11 cellular contexts compared by ENCODE assay signal in genomic region chr2:219406861-219407230, GRCh38. TPM values are rescaled to one million over a fixed set of nuclear protein-coding genes. Genes with fewer than 3 reads are reported as not detected.
DNase-seq lines count a peak whose midpoint lies in the region; ATAC-seq and TF ChIP-seq lines count a peak whose summit lies in the region.
"Had no signal": no experiment of that assay in that cellular context is flagged by ENCODE, and none has a peak within 500 bp of the region (broad histone marks: within the 10 kb centered on the region; RNA-seq: fewer than 3 reads in every experiment).

No MANE protein-coding gene starts in this region.

- no peaks in the 10 kb centered on the region for H3K9me3 ChIP-seq in T-helper 17 cell (ENCODE audit: control insufficient read depth, low read length, poor library complexity, severe bottlenecking)
- peaks cover 0 to 3% (median 0%) of the 10 kb centered on the region in 3 donors for H3K9me3 ChIP-seq in gastroesophageal sphincter
- no peaks in the 10 kb centered on the region for H3K9me3 ChIP-seq in ovary

- TF ChIP-seq EP300 in gastroesophageal sphincter (IDR thresholded peaks at IDR 0.05) (peak; percentile 51), ovary (IDR thresholded peaks at IDR 0.05) (peak; percentile 19)

- 53 to 60% methylated on average over 3 of the region's 3 CpGs for WGBS in gastroesophageal sphincter (ENCODE audit: low coverage in 1 of 2), 2 donors
- WGBS in ovary, 3 donors = 77 to 82% (median 79%) methylated on average over 3 of the region's 3 CpGs

- no peaks in the 10 kb centered on the region for H3K36me3 ChIP-seq in BJ (ENCODE audit: control insufficient read depth, insufficient read depth, low read length)
- no peaks in the 10 kb centered on the region for H3K36me3 ChIP-seq in gastroesophageal sphincter
- H3K36me3 ChIP-seq in ovary = no peaks in the 10 kb centered on the region

- ATAC-seq in T-helper 17 cell = no peak
- ATAC-seq in gastroesophageal sphincter = peak; percentile 82
- no peak for ATAC-seq in GM19463 (IDR thresholded peaks at IDR 0.05; ENCODE audit: unreplicated experiment)
- ATAC-seq in left lobe of liver = no peak
- ATAC-seq: activated T-cell treated with anti-CD3 and anti-CD28 coated beads, Interleukin-2, amount 50 U/mL, for 72 hours had no signal

- no peak overlapping the region for H3K4me3 ChIP-seq in BJ (ENCODE audit: low read depth, low read length)
- no peak overlapping the region for H3K4me3 ChIP-seq in gastroesophageal sphincter
- no peak overlapping the region for H3K4me3 ChIP-seq in ovary

- CTCF ChIA-PET in BJ (lab: Yijun Ruan, JAX) = interaction anchor here (0.7 to 7.3 kb wide), 5 partner anchors 10 to 120 kb away, joined by 3 to 291 read pairs (median 3); no protein-coding TSS in a partner anchor

- H3K27ac ChIP-seq in gastroesophageal sphincter (peak overlapping the region; percentile 91 to 95 (median 92)), ovary (no peak overlapping the region)

- DNase-seq in BJ (ENCODE audit: low read depth) (peak; percentile 86), T-helper 17 cell (no peak), ovary (peak in 1 of 5 donors; percentile 51), left lobe of liver (ENCODE audit: low spot score) (no peak), NCI-H1930 (lab: John Stamatoyannopoulos, UW) (no peak), NCI-H524 treated with DMSO at 0.1 percent for 48 hours (lab: John Stamatoyannopoulos, UW) (no peak)
- DNase-seq: activated T-cell treated with anti-CD3 and anti-CD28 coated beads, Interleukin-2, amount 50 U/mL, for 72 hours; endodermal cell; NCI-H2227 treated with DMSO at 0.1 percent for 48 hours had no signal

- POLR2A ChIA-PET in BJ (lab: Charles Lee) = interaction anchor here (1.0 kb wide), 1 partner anchor 46 kb away, joined by 4 read pairs; no protein-coding TSS in a partner anchor

- TF ChIP-seq CTCF in BJ (IDR thresholded peaks at IDR 0.05; ENCODE audit: insufficient read depth, low read depth, low read length) = no peak
- TF ChIP-seq CTCF in gastroesophageal sphincter (IDR thresholded peaks at IDR 0.05) = no peak
- TF ChIP-seq CTCF in ovary (IDR thresholded peaks at IDR 0.05) = no peak

- H3K36me3 Mint-ChIP-seq in T-helper 17 cell (ENCODE audit: low read depth) = no peaks in the 10 kb centered on the region

- intact Hi-C loops in ovary (cut with DNase I) = loop anchor here in 2 of 4 donors (5.0 kb wide), 2 partner anchors 55 to 120 kb away; no protein-coding TSS in a partner anchor

- peaks cover 19% of the 10 kb centered on the region for H3K27me3 Mint-ChIP-seq in T-helper 17 cell

- H3K4me1 ChIP-seq in gastroesophageal sphincter (peaks cover 5 to 85% (median 13%) of the 10 kb centered on the region in 3 donors), ovary (ENCODE audit: insufficient read depth) (peaks cover 2% of the 10 kb centered on the region)

- H3K27me3 ChIP-seq in BJ (ENCODE audit: control insufficient read depth, insufficient read depth, low read length) (no peaks in the 10 kb centered on the region), gastroesophageal sphincter (no peaks in the 10 kb centered on the region), ovary (no peaks in the 10 kb centered on the region)

- peaks cover 7% of the 10 kb centered on the region for H3K4me1 Mint-ChIP-seq in T-helper 17 cell

- no peak overlapping the region for H3K4me3 Mint-ChIP-seq in T-helper 17 cell
- H3K4me3 Mint-ChIP-seq: activated T-cell treated with anti-CD3 and anti-CD28 coated beads, Interleukin-2, amount 50 U/mL, for 72 hours; endodermal cell had no signal

- H3K27ac Mint-ChIP-seq in T-helper 17 cell = peak overlapping the region; percentile 71
- H3K27ac Mint-ChIP-seq: activated T-cell treated with anti-CD3 and anti-CD28 coated beads, Interleukin-2, amount 50 U/mL, for 72 hours; endodermal cell had no signal

- no peak for TF ChIP-seq POLR2A in gastroesophageal sphincter (IDR thresholded peaks at IDR 0.05)
- TF ChIP-seq POLR2A in ovary (IDR thresholded peaks at IDR 0.05) = no peak

RNA-seq across cellular contexts. Expression of gene DES, which starts 11.3 kb away (rescaled TPM):
- polyA plus RNA-seq in BJ (2011; rRNA removed) = 5.4 and 7.0 TPM in 2 replicates
- 9.1 and 19.6 TPM in 2 replicates for polyA minus RNA-seq in BJ (2011; rRNA and poly(A)+ RNA removed)
- total RNA-seq in T-helper 17 cell = not detected
- over 10,000 TPM; 10,852 to 31,720 (median 15,007) TPM for total RNA-seq in gastroesophageal sphincter
- total RNA-seq in ovary = 1,000 to 10,000 TPM in 1 of 7 donors, 100 to 1,000 TPM in 4, 10 to 100 TPM in 2; 86.5 to 1,061 (median 184) TPM
- 100 to 1,000 TPM; 149 to 642 TPM for polyA plus RNA-seq in ovary
- 1.8 TPM for total RNA-seq in left lobe of liver

RNA-seq across cellular contexts. Expression of gene DNPEP, which starts 19.1 kb away (rescaled TPM):
- polyA plus RNA-seq in BJ (2011; rRNA removed) (69.2 and 134 TPM in 2 replicates), ovary (10 to 100 TPM; 23.4 to 54.2 TPM)
- 63.4 and 85.1 TPM in 2 replicates for polyA minus RNA-seq in BJ (2011; rRNA and poly(A)+ RNA removed)
- total RNA-seq in T-helper 17 cell (100 to 1,000 TPM in 1 of 2 donors, 10 to 100 TPM in 1; 81.3 to 107 TPM), gastroesophageal sphincter (10 to 100 TPM; 37.8 to 76.9 (median 59.2) TPM), ovary (10 to 100 TPM; 34.7 to 72.9 (median 66.4) TPM), left lobe of liver (37.4 TPM)

RNA-seq across cellular contexts. Expression of gene SPEG, which starts 27.8 kb away (rescaled TPM):
- 47.0 and 69.9 TPM in 2 replicates for polyA plus RNA-seq in BJ (2011; rRNA removed)
- polyA minus RNA-seq in BJ (2011; rRNA and poly(A)+ RNA removed) = 21.9 and 45.9 TPM in 2 replicates
- total RNA-seq in T-helper 17 cell = 1 to 10 TPM; 7.3 to 8.4 TPM
- total RNA-seq in gastroesophageal sphincter = 100 to 1,000 TPM in 3 of 4 donors, 10 to 100 TPM in 1; 90.2 to 307 (median 214) TPM
- total RNA-seq in ovary = 10 to 100 TPM; 13.9 to 79.7 (median 29.6) TPM
- polyA plus RNA-seq in ovary = 10 to 100 TPM in 1 of 2 donors, 1 to 10 TPM in 1; 9.9 to 31.4 TPM
- total RNA-seq in left lobe of liver = 1.5 TPM

Comparison
In these comparisons a context has a peak if more than half of its experiments do, and no peak if none do; other contexts are left out.
1. H3K27ac ChIP-seq: peak in gastroesophageal sphincter (4 of 4); none in ovary (0 of 2).
2. RNA of gene DES, which starts 11.3 kb away (total RNA-seq): 10,852 to 31,720 TPM in gastroesophageal sphincter and 86.5 to 1,061 TPM in ovary; 1.8 TPM in left lobe of liver (single experiment) and not detected in T-helper 17 cell; every median in the first group is over 10 times any median in the second.